8 cellular contexts compared by ENCODE assay signal in the genomic region with DNA sequence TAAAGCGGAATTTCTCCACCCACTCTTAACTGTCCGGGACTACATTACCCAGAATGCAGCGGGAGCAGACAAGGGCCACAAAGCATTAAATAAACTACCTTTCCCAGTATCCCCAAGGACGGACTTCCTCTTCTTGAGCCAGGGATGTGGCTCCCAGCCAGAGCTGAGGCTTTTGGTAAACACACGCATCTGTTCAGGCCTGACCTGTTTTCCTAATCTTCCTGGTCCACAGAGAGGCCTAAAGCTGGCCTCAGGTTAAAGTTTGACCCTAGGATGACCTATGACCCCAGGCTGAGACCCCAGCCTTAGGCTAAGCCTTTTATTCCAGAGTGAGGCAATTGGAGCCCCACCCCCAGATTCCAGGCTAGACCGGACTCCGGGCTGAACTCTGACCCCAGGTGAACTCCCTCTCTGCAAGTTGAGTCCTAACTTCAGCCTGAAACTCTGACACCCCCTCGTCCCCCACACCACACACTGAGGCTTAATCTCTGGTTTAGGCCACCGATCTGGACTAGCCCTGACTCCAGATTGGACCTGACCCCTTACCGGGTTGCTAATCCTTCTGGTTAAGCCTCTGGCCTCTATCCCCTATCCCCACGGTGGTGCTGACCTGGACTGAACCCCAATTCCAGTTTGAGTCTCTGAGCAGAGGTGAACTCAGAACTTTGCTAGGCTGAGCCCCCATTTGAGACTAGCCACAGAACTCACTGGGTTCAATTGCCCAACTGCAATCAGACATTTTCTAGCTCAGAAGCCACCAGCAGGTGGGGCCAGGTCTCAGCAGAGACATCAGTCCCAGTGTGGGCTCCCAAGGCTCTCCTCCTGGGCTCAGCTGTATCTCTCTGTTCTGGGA. TPM values are rescaled to one million over a fixed set of nuclear protein-coding genes. Genes with fewer than 3 reads are reported as not detected.
DNase-seq lines count a peak whose midpoint lies in the region; TF ChIP-seq lines count a peak whose summit lies in the region.

No MANE protein-coding gene starts in this region.

- no peak overlapping the region for H3K9ac ChIP-seq in neural cell (ENCODE audit: low read length)

- in situ Hi-C loops in G401 (cut with HindIII; ENCODE audit: low sequenced_read_pairs): no loop called here

- H3K36me3 ChIP-seq in neural cell (ENCODE audit: insufficient read depth, low read length): no peaks in the 10 kb centered on the region

- no peaks in the 10 kb centered on the region for H3K9me2 ChIP-seq in neural cell (ENCODE audit: insufficient read depth, low read length)

- H3K27ac ChIP-seq in neural cell (ENCODE audit: low read length) (peak overlapping the region; percentile 61), substantia nigra (ENCODE audit: low read depth, low read length, poor library complexity, severe bottlenecking) (peak overlapping the region; percentile 80)

- peak overlapping the region; percentile 17 for H2AFZ ChIP-seq in neural cell (ENCODE audit: low read depth, low read length)

- H3K27me3 ChIP-seq in neural cell (ENCODE audit: insufficient read depth, low read depth, low read length): peaks cover 8% of the 10 kb centered on the region

- H3K4me3 ChIP-seq in neural cell (ENCODE audit: low read length): peak overlapping the region; percentile 33

- H4K20me1 ChIP-seq in neural cell (ENCODE audit: insufficient read depth): no peaks in the 10 kb centered on the region

- no peak for TF ChIP-seq EP300 in neural cell (conservative IDR thresholded peaks at IDR 0.05; ENCODE audit: poor library complexity, severe bottlenecking)

- no peaks in the 10 kb centered on the region for H3K9me3 ChIP-seq in neural cell (ENCODE audit: low read length)

- no peaks in the 10 kb centered on the region for H3K79me2 ChIP-seq in neural cell (replicated peaks; ENCODE audit: insufficient read depth, low read length)

- TF ChIP-seq RAD21 in neural cell (conservative IDR thresholded peaks at IDR 0.05): peak; percentile 38

- TF ChIP-seq CTCF in neural cell (IDR thresholded peaks at IDR 0.05; ENCODE audit: poor library complexity, severe bottlenecking): peak; percentile 65

- no peaks in the 10 kb centered on the region for H3F3A ChIP-seq in neural cell (ENCODE audit: insufficient read depth, low read length, poor library complexity, severe bottlenecking)

- peak; percentile 62 for DNase-seq in G401 (ENCODE audit: low spot score)
- peak; percentile 82 for DNase-seq in HT-29 (ENCODE audit: low spot score)
- peak; percentile 83 for DNase-seq in RKO (ENCODE audit: low spot score)
- peak; percentile 55 for DNase-seq in activated T-helper 1 cell treated with Interleukin-2 at 50 U/mL for 16 hours (ENCODE audit: low read depth)
- peak; percentile 70 for DNase-seq in fibroblast of peridontal ligament (ENCODE audit: extremely low read depth)
- DNase-seq in substantia nigra (lab: John Stamatoyannopoulos, UW): peak in 45 of 49 donors; percentile 31 to 100 (median 98)
- DNase-seq in mesenteric fat pad (ENCODE audit: low spot score): no peak

- H3K4me2 ChIP-seq in neural cell (ENCODE audit: low read length): no peak overlapping the region

TF ChIP-seq in neural cell, 6 proteins besides CTCF, POLR2A, EP300 and RAD21:
- TF ChIP-seq EZH2 (IDR thresholded peaks at IDR 0.05; ENCODE audit: borderline replicate concordance, insufficient read depth, low read length, poor library complexity, severe bottlenecking): no peak
- TF ChIP-seq SMC3 (conservative IDR thresholded peaks at IDR 0.05; ENCODE audit: poor library complexity): peak; percentile 57
TF ChIP-seq in neural cell: peak in this region for 1.

RNA-seq across cellular contexts. Expression of a gene that starts 0.7 kb away (rescaled TPM):
- total RNA-seq in G401 (2014; rRNA removed; shearing (Covaris generic)): 27.5 and 34.7 TPM in 2 replicates
- 43.8 and 74.2 TPM in 2 replicates for total RNA-seq in HT-29 (2014; rRNA removed; shearing (Covaris generic))
- polyA plus RNA-seq in neural cell: 24.6 and 44.5 TPM in 2 replicates
- 15.3 and 15.8 TPM in 2 replicates for polyA minus RNA-seq in neural cell
- total RNA-seq in mesenteric fat pad: 55.4 TPM

RNA-seq across cellular contexts. Expression of a gene that starts 1.4 kb away (rescaled TPM):
- 74.8 and 108 TPM in 2 replicates for total RNA-seq in G401 (2014; rRNA removed; shearing (Covaris generic))
- total RNA-seq in HT-29 (2014; rRNA removed; shearing (Covaris generic)): 63.7 and 65.7 TPM in 2 replicates
- 0.76 TPM in 2 replicates for polyA plus RNA-seq in neural cell
- polyA minus RNA-seq in neural cell: 0.97 and 1.2 TPM in 2 replicates
- total RNA-seq in mesenteric fat pad: 88.3 TPM

RNA-seq across cellular contexts. Expression of a gene that starts 17.6 kb away (rescaled TPM):
- total RNA-seq in G401 (2014; rRNA removed; shearing (Covaris generic)): 2.1 and 2.3 TPM in 2 replicates
- total RNA-seq in HT-29 (2014; rRNA removed; shearing (Covaris generic)): 0.64 TPM in 1 of 2 replicates, not detected in the other
- not detected in 2 replicates for polyA plus RNA-seq in neural cell
- not detected in 2 replicates for polyA minus RNA-seq in neural cell
- 1,009 TPM for total RNA-seq in mesenteric fat pad

RNA-seq across cellular contexts. Expression of a gene that starts 29.1 kb away (rescaled TPM):
- 12.2 and 16.1 TPM in 2 replicates for total RNA-seq in G401 (2014; rRNA removed; shearing (Covaris generic))
- total RNA-seq in HT-29 (2014; rRNA removed; shearing (Covaris generic)): 110 and 119 TPM in 2 replicates
- 3.6 TPM in 1 of 2 replicates, not detected in the other for polyA plus RNA-seq in neural cell
- polyA minus RNA-seq in neural cell: 0.35 TPM in 1 of 2 replicates, not detected in the other
- 0.55 TPM for total RNA-seq in mesenteric fat pad

RNA-seq across cellular contexts. Expression of a gene that starts 34.4 kb away (rescaled TPM):
- not detected in 2 replicates for total RNA-seq in G401 (2014; rRNA removed; shearing (Covaris generic))
- total RNA-seq in HT-29 (2014; rRNA removed; shearing (Covaris generic)): 0.15 and 0.57 TPM in 2 replicates
- not detected in 2 replicates for polyA plus RNA-seq in neural cell
- not detected in 2 replicates for polyA minus RNA-seq in neural cell
- 16.4 TPM for total RNA-seq in mesenteric fat pad

Comparison
In these comparisons a context has a peak if more than half of its experiments do, and no peak if none do; other contexts are left out.
1. RNA of a gene that starts 17.6 kb away (total RNA-seq): 1,009 TPM in mesenteric fat pad (single experiment); 2.1 to 2.3 TPM in G401 and 0.64 TPM in HT-29; every median in the first group is over 100 times any median in the second.